7 cellular contexts compared by ENCODE assay signal in the genomic region with DNA sequence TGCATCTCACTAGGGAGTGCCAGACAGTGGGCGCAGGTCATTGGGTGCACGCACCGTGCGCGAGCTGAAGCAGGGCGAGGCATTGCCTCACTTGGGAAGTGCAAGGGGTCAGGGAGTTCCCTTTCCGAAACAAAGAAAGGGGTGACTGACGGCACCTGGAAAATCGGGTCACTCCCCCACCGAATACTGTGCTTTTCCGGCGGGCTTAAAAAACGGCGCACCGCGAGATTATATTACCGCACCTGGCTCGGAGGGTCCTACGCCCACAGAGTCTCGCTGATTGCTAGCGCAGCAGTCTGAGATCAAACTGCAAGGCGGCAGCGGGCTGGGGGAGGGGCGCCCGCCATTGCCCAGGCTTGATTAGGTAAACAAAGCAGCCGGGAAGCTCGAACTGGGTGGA.
A peak's percentile ranks its signal among the peaks of the same experiment; 100 is the strongest.
DNase-seq lines count a peak whose midpoint lies in the region; TF ChIP-seq lines count a peak whose summit lies in the region.
"Not testable (repeated sequence)": the region's sequence is repeated elsewhere in the genome, so short reads cannot be mapped to it uniquely, and the experiment has no call there.

No MANE protein-coding gene starts in this region.

- WGBS in H9 (ENCODE audit: extremely low coverage, insufficient read length, low lambda C conversion rate) = no CpG with 5 or more reads among the region's 27 CpGs
- 15 to 27% methylated on average over 11 to 25 of the region's 27 CpGs for WGBS in endodermal cell (ENCODE audit: insufficient coverage in 1 of 2, insufficient read length in 1 of 2), 2 experiments
- 27 to 33% methylated on average over 10 to 18 of the region's 27 CpGs for WGBS in mesodermal cell (ENCODE audit: insufficient coverage in 2 of 2), 2 experiments

- H3K79me1 ChIP-seq in H9 (ENCODE audit: insufficient read depth, low read depth, low read length, poor library complexity, severe bottlenecking) = not testable (repeated sequence)

- not testable (repeated sequence) for H4K8ac ChIP-seq in H9 (replicated peaks; ENCODE audit: insufficient read length, low read depth, low read length)

- not testable (repeated sequence) for H3K36me3 ChIP-seq in endodermal cell (ENCODE audit: control insufficient read depth, insufficient read depth, low read length); left ventricle myocardium inferior; iPS-20b (ENCODE audit: insufficient read depth, low read depth, low read length); mesodermal cell (ENCODE audit: control insufficient read depth, insufficient read depth, low read length)

- H4K91ac ChIP-seq in H9 (ENCODE audit: insufficient read length, low read depth, low read length) = not testable (repeated sequence)

- H3K14ac ChIP-seq in H9 (ENCODE audit: insufficient read depth, low read length) = peak overlapping the region; percentile 96; the same call in 1 of the 2 replicates

- H3K4me3 ChIP-seq in endodermal cell (ENCODE audit: low read length) (peak overlapping the region; percentile 70), left ventricle myocardium inferior (peak overlapping the region; percentile 57), iPS-20b (ENCODE audit: low read length) (peak overlapping the region; percentile 70; the same call in 1 of the 2 replicates), mesodermal cell (ENCODE audit: extremely low read depth, insufficient read depth, low read length, poor library complexity, severe bottlenecking) (peak overlapping the region; percentile 19)

- peak overlapping the region; percentile 57 for H3K4me2 ChIP-seq in H9 (ENCODE audit: insufficient read depth, insufficient read length, low read length)

- not testable (repeated sequence) for H3K27ac ChIP-seq in H9 (ENCODE audit: insufficient read length, low read depth, low read length); left ventricle myocardium inferior (replicated peaks); mesodermal cell (ENCODE audit: low read depth, low read length, severe bottlenecking)
- H3K27ac ChIP-seq in endodermal cell (ENCODE audit: low read depth, low read length) (peak overlapping the region; percentile 68), iPS-20b (ENCODE audit: low read length) (peak overlapping the region; percentile 40)

- not testable (repeated sequence) for H3K4ac ChIP-seq in H9 (ENCODE audit: low read depth, low read length)

- H3K27ac Mint-ChIP-seq in H9 (peak overlapping the region; percentile 80 to 99 (median 99)), endodermal cell (peak overlapping the region; percentile 99), progenitor cell of endocrine pancreas (peak overlapping the region; percentile 96)

- H3K27me3 ChIP-seq in H9 (ENCODE audit: insufficient read depth, low read length); endodermal cell (ENCODE audit: control insufficient read depth, insufficient read depth, low read length, poor library complexity, severe bottlenecking); left ventricle myocardium inferior (ENCODE audit: low read depth); iPS-20b (ENCODE audit: insufficient read depth, low read length): not testable (repeated sequence)

- TF ChIP-seq CTCF in H9 (conservative IDR thresholded peaks at IDR 0.05); endodermal cell (conservative IDR thresholded peaks at IDR 0.05); left ventricle myocardium inferior (IDR thresholded peaks at IDR 0.05; ENCODE audit: borderline replicate concordance); progenitor cell of endocrine pancreas (IDR thresholded peaks at IDR 0.05; ENCODE audit: unreplicated experiment): not testable (repeated sequence)

- H3K4me1 ChIP-seq in H9 (ENCODE audit: insufficient read depth, low read length); endodermal cell (ENCODE audit: control insufficient read depth, insufficient read depth, low read length); left ventricle myocardium inferior; iPS-20b (ENCODE audit: insufficient read depth, low read length); mesodermal cell (ENCODE audit: control insufficient read depth, insufficient read depth, low read length, poor library complexity, severe bottlenecking): not testable (repeated sequence)

- not testable (repeated sequence) for H3T11ph ChIP-seq in H9 (ENCODE audit: low read length)

- peak overlapping the region; percentile 93 for H3K9ac ChIP-seq in H9 (ENCODE audit: extremely low read depth, insufficient read length, low read length)
- peak overlapping the region; percentile 41 for H3K9ac ChIP-seq in endodermal cell (ENCODE audit: extremely low read depth, low read length, poor library complexity, severe bottlenecking)
- H3K9ac ChIP-seq in iPS-20b (ENCODE audit: low read depth, low read length) = peak overlapping the region; percentile 78; the same call in 1 of the 2 replicates

- H4K5ac ChIP-seq in H9 (ENCODE audit: insufficient read length, low read depth, low read length) = not testable (repeated sequence)

- not testable (repeated sequence) for H2BK20ac ChIP-seq in H9 (ENCODE audit: low read depth, low read length, poor library complexity, severe bottlenecking)

- H2AK5ac ChIP-seq in H9 (ENCODE audit: insufficient read length, low read length) = not testable (repeated sequence)

- not testable (repeated sequence) for H2BK5ac ChIP-seq in H9 (ENCODE audit: insufficient read length, low read length)

- not testable (repeated sequence) for H3K4me1 Mint-ChIP-seq in H9; progenitor cell of endocrine pancreas (ENCODE audit: low read depth)
- H3K4me1 Mint-ChIP-seq in endodermal cell = peaks cover 18% of the 10 kb centered on the region

- not testable (repeated sequence) for H3K23ac ChIP-seq in H9 (ENCODE audit: insufficient read length, low read depth, low read length)

- not testable (repeated sequence) for H3K23me2 ChIP-seq in H9 (ENCODE audit: insufficient read length, low read depth, low read length, poor library complexity, severe bottlenecking)

- not testable (repeated sequence) for H3K56ac ChIP-seq in H9 (ENCODE audit: insufficient read length, low read depth, low read length)

- H4K20me1 ChIP-seq in H9 (ENCODE audit: control insufficient read depth, insufficient read depth, insufficient read length) = not testable (repeated sequence)

- H3K36me3 Mint-ChIP-seq in H9 (ENCODE audit: insufficient read depth in 1 of 3, low read depth in 3 of 3) = peaks cover 14 to 16% (median 15%) of the 10 kb centered on the region in 3 experiments
- peaks cover 15% of the 10 kb centered on the region for H3K36me3 Mint-ChIP-seq in endodermal cell (ENCODE audit: low read depth)
- H3K36me3 Mint-ChIP-seq in progenitor cell of endocrine pancreas (ENCODE audit: insufficient read depth) = not testable (repeated sequence)

- not testable (repeated sequence) for H3K27me3 Mint-ChIP-seq in H9 (ENCODE audit: low read depth); endodermal cell (ENCODE audit: insufficient read depth); progenitor cell of endocrine pancreas

- peak overlapping the region; percentile 85 for H3K4me3 Mint-ChIP-seq in H9
- peak overlapping the region; percentile 71 for H3K4me3 Mint-ChIP-seq in endodermal cell
- H3K4me3 Mint-ChIP-seq in progenitor cell of endocrine pancreas (ENCODE audit: low read depth) = peak overlapping the region; percentile 75

- H2BK15ac ChIP-seq in H9 (ENCODE audit: low read depth, low read length) = not testable (repeated sequence)

- not testable (repeated sequence) for H3K9me3 ChIP-seq in H9 (ENCODE audit: control insufficient read depth, low read depth, low read length); endodermal cell (ENCODE audit: control insufficient read depth, low read length); left ventricle myocardium inferior (replicated peaks); iPS-20b (ENCODE audit: insufficient read depth, low read depth, low read length); mesodermal cell (ENCODE audit: control insufficient read depth, low read length)

- peak overlapping the region; percentile 97 for H3K18ac ChIP-seq in H9 (ENCODE audit: insufficient read length, low read depth, low read length)

- H3K79me2 ChIP-seq in H9 (ENCODE audit: insufficient read depth, low read length) = not testable (repeated sequence)

- H2AFZ ChIP-seq in H9 (ENCODE audit: low read length) = peak overlapping the region; percentile 69

- H3K9me3 Mint-ChIP-seq in H9 = not testable (repeated sequence)
- H3K9me3 Mint-ChIP-seq in endodermal cell (peaks cover 16% of the 10 kb centered on the region), progenitor cell of endocrine pancreas (ENCODE audit: low read depth) (peaks cover 15% of the 10 kb centered on the region)

- not testable (repeated sequence) for H2BK120ac ChIP-seq in H9 (ENCODE audit: low read depth, low read length, poor library complexity, severe bottlenecking)

- intact Hi-C loops in left ventricle myocardium inferior (cut with micrococcal nuclease) = not testable (repeated sequence)

- H2BK12ac ChIP-seq in H9 (ENCODE audit: insufficient read length, low read depth, low read length) = not testable (repeated sequence)

- DNase-seq in H9 (peak; percentile 72), NCI-H748 treated with DMSO at 0.1 percent for 48 hours (lab: John Stamatoyannopoulos, UW) (peak; percentile 48), endodermal cell (peak; percentile 84), progenitor cell of endocrine pancreas (ENCODE audit: low spot score, unreplicated experiment) (peak; percentile 39)
- DNase-seq in left ventricle myocardium inferior = not testable (repeated sequence)

Comparison
In these comparisons a context has a peak if more than half of its experiments do, and no peak if none do; other contexts are left out.
1. H3K9ac ChIP-seq: peak in every context shown above with its lines; median percentile 93 in H9; 78 in iPS-20b; 41 in endodermal cell.
2. H3K4me3 ChIP-seq: peak in every context shown above with its lines; median percentile 70 in endodermal cell; 70 in iPS-20b; 57 in left ventricle myocardium inferior; 19 in mesodermal cell.